In the genomic region with DNA sequence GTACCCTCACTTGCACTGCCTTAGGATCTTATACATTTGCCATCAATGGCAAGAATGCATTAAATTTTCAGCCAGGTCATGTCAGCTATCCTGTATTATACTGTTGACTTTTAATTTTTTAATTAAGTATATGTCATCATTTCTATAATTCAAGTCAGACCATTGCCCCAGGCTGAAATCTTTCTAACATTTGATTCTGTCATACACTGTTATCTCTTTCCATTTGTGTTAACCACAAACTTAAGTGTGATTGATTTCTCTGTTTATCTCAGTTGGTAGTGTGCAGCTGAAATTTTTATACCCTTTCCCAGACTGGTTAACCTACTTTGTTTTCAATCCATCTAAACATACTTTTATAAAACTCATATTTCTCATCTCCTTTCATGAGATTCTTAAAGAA, we compare ENCODE assay signal across 19 cellular contexts.
"Had no signal": no experiment of that assay in that cellular context is flagged by ENCODE, and none has a peak within 500 bp of the region (broad histone marks: within the 10 kb centered on the region; RNA-seq: fewer than 3 reads in every experiment).

No MANE protein-coding gene starts in this region.

- H3K9me3 ChIP-seq: right lobe of liver, suprapubic skin, transverse colon, upper lobe of right lung, uterus had no signal

- DNase-seq: cortex of kidney; hypothalamus; kidney; right lobe of liver; small intestine; stimulated activated CD4-positive, alpha-beta T cell treated with anti-CD3 and anti-CD28 coated beads, Interleukin-15, amount 100 ng/mL, for 24 hours; stimulated activated CD4-positive, alpha-beta T cell treated with anti-CD3 and anti-CD28 coated beads, Interleukin-2, amount 100 ng/mL, for 48 hours; stimulated activated naive CD8-positive, alpha-beta T cell treated with anti-CD3 and anti-CD28 coated beads, Interleukin-15, amount 100 ng/mL, for 72 hours; transverse colon; upper lobe of right lung; uterus had no signal

- H3K4me3 Mint-ChIP-seq: memory B cell, nephron, neural progenitor cell had no signal

- H3K79me2 ChIP-seq: parathyroid adenoma had no signal

- H2AFZ ChIP-seq: parathyroid adenoma had no signal

- H3K27me3 ChIP-seq: neural progenitor cell, right lobe of liver, suprapubic skin, transverse colon, upper lobe of right lung, uterus had no signal

- H3K36me3 Mint-ChIP-seq: memory B cell, neural progenitor cell had no signal

- H3K4me1 ChIP-seq: neural progenitor cell, parathyroid adenoma, right lobe of liver, suprapubic skin, transverse colon, upper lobe of right lung, uterus had no signal

- ATAC-seq: left lobe of liver, upper lobe of right lung had no signal

- H3K9ac ChIP-seq: neural progenitor cell, parathyroid adenoma had no signal

- H3K9me3 Mint-ChIP-seq: nephron, neural progenitor cell had no signal

- H3K27me3 Mint-ChIP-seq: memory B cell; progenitor cell of endocrine pancreas; stimulated activated naive CD8-positive, alpha-beta T cell treated with anti-CD3 and anti-CD28 coated beads, Interleukin-15, amount 100 ng/mL, for 72 hours had no signal

- H3K4me3 ChIP-seq: lung, neural progenitor cell, right lobe of liver, suprapubic skin, transverse colon, upper lobe of right lung, uterus had no signal

- H3K36me3 ChIP-seq: neural progenitor cell, right lobe of liver, suprapubic skin, transverse colon, upper lobe of right lung, uterus had no signal

- H3K4me1 Mint-ChIP-seq: memory B cell, nephron had no signal

- H3K4me2 ChIP-seq: neural progenitor cell had no signal

- H3K27ac ChIP-seq: neural progenitor cell, parathyroid adenoma, right lobe of liver, suprapubic skin, transverse colon, upper lobe of right lung, uterus had no signal

- H3K27ac Mint-ChIP-seq: memory B cell; nephron; neural progenitor cell; progenitor cell of endocrine pancreas; stimulated activated naive CD8-positive, alpha-beta T cell treated with anti-CD3 and anti-CD28 coated beads, Interleukin-15, amount 100 ng/mL, for 72 hours had no signal
